Comparison of ENCODE assay signal across 11 cellular contexts in the genomic region with DNA sequence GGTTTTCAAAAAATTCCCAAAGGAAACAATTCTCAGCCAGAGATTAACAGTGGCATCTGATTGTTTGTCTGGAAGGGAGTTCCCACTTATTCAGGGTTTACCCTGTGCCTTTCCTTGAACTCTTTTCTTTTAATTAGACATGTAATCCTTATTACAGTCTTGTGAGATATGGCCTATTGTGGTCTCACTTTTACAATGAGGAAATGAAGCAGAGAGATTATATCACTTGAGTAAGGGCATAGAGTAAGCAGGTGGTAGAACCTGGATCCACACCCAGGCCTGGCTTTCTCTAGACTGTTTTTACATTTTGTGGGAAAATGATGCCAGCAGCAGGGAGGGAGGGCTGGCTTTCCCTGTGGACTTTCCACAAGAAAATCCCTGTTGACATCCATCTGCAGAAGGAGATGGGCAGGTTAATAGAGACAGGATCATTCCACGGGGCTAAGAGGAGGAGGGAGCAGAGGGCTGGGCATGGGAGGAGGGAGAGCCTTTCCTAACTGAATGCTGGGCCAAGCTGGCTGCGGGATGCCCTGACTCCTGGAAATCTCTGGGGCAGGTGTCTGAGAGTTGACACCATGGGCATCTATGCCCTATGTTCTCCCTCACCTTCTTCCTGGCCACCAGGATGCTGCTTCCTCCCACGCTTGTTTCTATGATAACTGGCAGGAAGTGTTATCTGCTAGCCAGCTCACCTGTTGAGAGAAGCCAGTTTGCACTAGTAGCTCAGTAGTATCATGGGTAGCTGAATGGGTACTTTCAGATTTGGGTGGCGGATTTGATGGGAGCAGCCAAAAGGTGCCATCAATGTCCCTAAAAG. TPM values are rescaled to one million over a fixed set of nuclear protein-coding genes. Genes with fewer than 3 reads are reported as not detected.
A peak's percentile ranks its signal among the peaks of the same experiment; 100 is the strongest.
DNase-seq lines count a peak whose midpoint lies in the region; ATAC-seq and TF ChIP-seq lines count a peak whose summit lies in the region.
"Had no signal": no experiment of that assay in that cellular context is flagged by ENCODE, and none has a peak within 500 bp of the region (broad histone marks: within the 10 kb centered on the region; RNA-seq: fewer than 3 reads in every experiment).

No MANE protein-coding gene starts in this region.

- TF ChIP-seq CTCF in OCI-LY3 (IDR thresholded peaks at IDR 0.05; ENCODE audit: low read depth, low read length), result no peak
- TF ChIP-seq CTCF in tibial artery (IDR thresholded peaks at IDR 0.05), result no peak

- no peak overlapping the region for H3K4me3 Mint-ChIP-seq in activated CD8-positive, alpha-beta memory T cell treated with anti-CD3 and anti-CD28 coated beads, Interleukin-2, amount 10 ng/mL, durations not matched to agents 7 days and 5 days

- intact Hi-C loops in tibial artery (cut with DNase I; ENCODE audit: low total_unique reads), result no loop called here
- intact Hi-C loops in left ventricle myocardium superior (cut with micrococcal nuclease), result no loop called here

- peak; percentile 35 for ATAC-seq in activated CD8-positive, alpha-beta memory T cell treated with anti-CD3 and anti-CD28 coated beads, Interleukin-2, amount 10 ng/mL, durations not matched to agents 7 days and 5 days
- peak; percentile 17 for ATAC-seq in HG02852 (IDR thresholded peaks at IDR 0.05; ENCODE audit: unreplicated experiment)
- ATAC-seq in left ventricle myocardium superior, result no peak

- H3K4me1 ChIP-seq in OCI-LY3 (ENCODE audit: low read length) (peaks cover 21% of the 10 kb centered on the region), tibial artery (peaks cover 0 to 24% (median 18%) of the 10 kb centered on the region in 4 donors)

- H2AFZ ChIP-seq in OCI-LY3 (ENCODE audit: low read depth, low read length), result peak overlapping the region; percentile 10; the same call in 1 of the 2 replicates
- H2AFZ ChIP-seq: PC-9 had no signal

- no peak overlapping the region for H3K27ac ChIP-seq in OCI-LY3 (ENCODE audit: low read length)
- H3K27ac ChIP-seq in tibial artery, result peak overlapping the region; percentile 57 to 62
- H3K27ac ChIP-seq: PC-9 had no signal

- H3K27me3 ChIP-seq in OCI-LY3 (ENCODE audit: low read depth, low read length) (peaks cover 55% of the 10 kb centered on the region), tibial artery (no peaks in the 10 kb centered on the region)

- H3K36me3 Mint-ChIP-seq in activated CD8-positive, alpha-beta memory T cell treated with anti-CD3 and anti-CD28 coated beads, Interleukin-2, amount 10 ng/mL, durations not matched to agents 7 days and 5 days, result peaks cover 1% of the 10 kb centered on the region

- H4K20me1 ChIP-seq in OCI-LY3 (ENCODE audit: insufficient read depth, low read length), result no peaks in the 10 kb centered on the region

- peak overlapping the region; percentile 75 for H3K4me2 ChIP-seq in OCI-LY3 (ENCODE audit: low read length)
- H3K4me2 ChIP-seq: PC-9 had no signal

- no peak for DNase-seq in activated CD8-positive, alpha-beta memory T cell treated with anti-CD3 and anti-CD28 coated beads, Interleukin-2, amount 10 ng/mL, durations not matched to agents 7 days and 5 days
- no peak for DNase-seq in activated CD8-positive, alpha-beta memory T cell treated with anti-CD3 and anti-CD28 coated beads for 24 hours
- DNase-seq in tibial artery (peak in 1 of 2 donors; percentile 42), GM19240 (ENCODE audit: insufficient read length, low spot score) (no peak), kidney tubule cell (ENCODE audit: low spot score) (no peak), left ventricle myocardium superior (no peak)
- DNase-seq: PC-9 had no signal

- H3K36me3 ChIP-seq in OCI-LY3 (replicated peaks; ENCODE audit: low read depth, low read length) (no peaks in the 10 kb centered on the region), tibial artery (no peaks in the 10 kb centered on the region)

- no peaks in the 10 kb centered on the region for H3K79me2 ChIP-seq in OCI-LY3 (ENCODE audit: low read length)

- peaks cover 2% of the 10 kb centered on the region for H3K9me3 Mint-ChIP-seq in activated CD8-positive, alpha-beta memory T cell treated with anti-CD3 and anti-CD28 coated beads, Interleukin-2, amount 10 ng/mL, durations not matched to agents 7 days and 5 days (ENCODE audit: low read depth)

- peaks cover 35% of the 10 kb centered on the region for H3K27me3 Mint-ChIP-seq in activated CD8-positive, alpha-beta memory T cell treated with anti-CD3 and anti-CD28 coated beads, Interleukin-2, amount 10 ng/mL, durations not matched to agents 7 days and 5 days

- H3K4me3 ChIP-seq in OCI-LY3 (ENCODE audit: low read length), result peak overlapping the region; percentile 51
- H3K4me3 ChIP-seq in tibial artery, result no peak overlapping the region
- H3K4me3 ChIP-seq: PC-9 had no signal

- peaks cover 15% of the 10 kb centered on the region for H3K4me1 Mint-ChIP-seq in activated CD8-positive, alpha-beta memory T cell treated with anti-CD3 and anti-CD28 coated beads, Interleukin-2, amount 10 ng/mL, durations not matched to agents 7 days and 5 days

- H3K9me3 ChIP-seq in OCI-LY3 (ENCODE audit: insufficient read depth, low read length) (no peaks in the 10 kb centered on the region), tibial artery (no peaks in the 10 kb centered on the region)

- CTCF ChIA-PET in activated CD8-positive, alpha-beta memory T cell treated with anti-CD3 and anti-CD28 coated beads, Interleukin-2, amount 10 ng/mL, durations not matched to agents 7 days and 5 days (lab: Charles Lee), result interaction anchor here (1.2 to 3.3 kb wide), 4 partner anchors 19 to 25 kb away, joined by 3 to 18 read pairs (median 8); no protein-coding TSS in a partner anchor

- H3K9ac ChIP-seq in OCI-LY3 (ENCODE audit: low read length), result no peak overlapping the region; the same call in 1 of the 2 replicates

- no peak overlapping the region for H3K27ac Mint-ChIP-seq in activated CD8-positive, alpha-beta memory T cell treated with anti-CD3 and anti-CD28 coated beads, Interleukin-2, amount 10 ng/mL, durations not matched to agents 7 days and 5 days

RNA-seq across cellular contexts. Expression of a gene that starts 28.7 kb away (rescaled TPM):
- total RNA-seq in activated CD8-positive, alpha-beta memory T cell treated with anti-CD3 and anti-CD28 coated beads, Interleukin-2, amount 10 ng/mL, durations not matched to agents 7 days and 5 days, result not detected
- 3.4 TPM for total RNA-seq in left ventricle myocardium superior

RNA-seq across cellular contexts. Expression of a gene that starts 51.1 kb away (rescaled TPM):
- under 1 TPM in 1 of 2 experiments, not detected in 1; 0.06 TPM for total RNA-seq in activated CD8-positive, alpha-beta memory T cell treated with anti-CD3 and anti-CD28 coated beads, Interleukin-2, amount 10 ng/mL, durations not matched to agents 7 days and 5 days
- 1.6 TPM for total RNA-seq in left ventricle myocardium superior
- total RNA-seq: fibroblast of villous mesenchyme, LHCN-M2, PC-9 had no signal
